In genomic region chr15:71702496-71702895, GRCh38 we compare ENCODE assay signal across 1 cellular context.
TF ChIP-seq lines count a peak whose summit lies in the region.

No MANE protein-coding gene starts in this region.

TF ChIP-seq in IMR-90, 13 proteins besides CTCF, POLR2A, EP300 and RAD21 (continued from another document):
- TF ChIP-seq ELK1 (IDR thresholded peaks at IDR 0.05; ENCODE audit: borderline replicate concordance, low read depth, low read length), result no peak
- TF ChIP-seq MXI1 (IDR thresholded peaks at IDR 0.05; ENCODE audit: borderline replicate concordance, low read depth, low read length), result no peak
- no peak for TF ChIP-seq CHD1 (IDR thresholded peaks at IDR 0.05; ENCODE audit: low read depth, low read length)
